ENCODE assay signal across 2 cellular contexts in the genomic region with DNA sequence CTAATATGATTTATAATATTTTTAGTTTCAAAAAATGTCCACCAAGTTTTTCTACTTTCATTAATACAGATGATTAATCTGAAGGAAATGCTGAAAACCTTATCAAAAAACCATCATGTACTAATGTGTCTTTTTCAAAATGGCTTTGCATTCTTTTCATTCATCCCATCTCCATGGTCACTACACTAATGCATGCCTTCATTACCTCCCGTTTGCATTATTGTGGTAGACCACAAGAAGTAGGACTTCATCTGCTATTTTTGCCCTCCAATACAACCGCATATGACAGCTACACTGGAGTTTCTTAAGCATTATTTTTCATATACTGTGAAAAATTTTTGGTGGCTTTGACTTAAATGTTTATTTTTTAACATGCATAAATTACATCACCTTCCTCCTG.
TF ChIP-seq lines count a peak whose summit lies in the region.

No MANE protein-coding gene starts in this region.

TF ChIP-seq in SK-N-SH treated with all-trans-retinoic acid at 6 μM for 48 hours, 23 proteins besides CTCF, POLR2A, EP300 and RAD21:
- TF ChIP-seq, protein P1, sequence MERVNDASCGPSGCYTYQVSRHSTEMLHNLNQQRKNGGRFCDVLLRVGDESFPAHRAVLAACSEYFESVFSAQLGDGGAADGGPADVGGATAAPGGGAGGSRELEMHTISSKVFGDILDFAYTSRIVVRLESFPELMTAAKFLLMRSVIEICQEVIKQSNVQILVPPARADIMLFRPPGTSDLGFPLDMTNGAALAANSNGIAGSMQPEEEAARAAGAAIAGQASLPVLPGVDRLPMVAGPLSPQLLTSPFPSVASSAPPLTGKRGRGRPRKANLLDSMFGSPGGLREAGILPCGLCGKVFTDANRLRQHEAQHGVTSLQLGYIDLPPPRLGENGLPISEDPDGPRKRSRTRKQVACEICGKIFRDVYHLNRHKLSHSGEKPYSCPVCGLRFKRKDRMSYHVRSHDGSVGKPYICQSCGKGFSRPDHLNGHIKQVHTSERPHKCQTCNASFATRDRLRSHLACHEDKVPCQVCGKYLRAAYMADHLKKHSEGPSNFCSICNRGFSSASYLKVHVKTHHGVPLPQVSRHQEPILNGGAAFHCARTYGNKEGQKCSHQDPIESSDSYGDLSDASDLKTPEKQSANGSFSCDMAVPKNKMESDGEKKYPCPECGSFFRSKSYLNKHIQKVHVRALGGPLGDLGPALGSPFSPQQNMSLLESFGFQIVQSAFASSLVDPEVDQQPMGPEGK (CRISPR knock-in tag; IDR thresholded peaks at IDR 0.05; ENCODE audit: borderline replicate concordance): peak; percentile 31; the same call in 1 of the 2 replicates
- TF ChIP-seq, protein P2, sequence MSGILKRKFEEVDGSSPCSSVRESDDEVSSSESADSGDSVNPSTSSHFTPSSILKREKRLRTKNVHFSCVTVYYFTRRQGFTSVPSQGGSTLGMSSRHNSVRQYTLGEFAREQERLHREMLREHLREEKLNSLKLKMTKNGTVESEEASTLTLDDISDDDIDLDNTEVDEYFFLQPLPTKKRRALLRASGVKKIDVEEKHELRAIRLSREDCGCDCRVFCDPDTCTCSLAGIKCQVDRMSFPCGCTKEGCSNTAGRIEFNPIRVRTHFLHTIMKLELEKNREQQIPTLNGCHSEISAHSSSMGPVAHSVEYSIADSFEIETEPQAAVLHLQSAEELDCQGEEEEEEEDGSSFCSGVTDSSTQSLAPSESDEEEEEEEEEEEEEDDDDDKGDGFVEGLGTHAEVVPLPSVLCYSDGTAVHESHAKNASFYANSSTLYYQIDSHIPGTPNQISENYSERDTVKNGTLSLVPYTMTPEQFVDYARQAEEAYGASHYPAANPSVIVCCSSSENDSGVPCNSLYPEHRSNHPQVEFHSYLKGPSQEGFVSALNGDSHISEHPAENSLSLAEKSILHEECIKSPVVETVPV (CRISPR knock-in tag; IDR thresholded peaks at IDR 0.05): no peak
- TF ChIP-seq ISL1 (CRISPR knock-in tag; IDR thresholded peaks at IDR 0.05): peak; percentile 86

TF ChIP-seq in SK-N-SH, 30 proteins besides CTCF, POLR2A, EP300 and RAD21 (continued from another document):
- TF ChIP-seq, protein P3, sequence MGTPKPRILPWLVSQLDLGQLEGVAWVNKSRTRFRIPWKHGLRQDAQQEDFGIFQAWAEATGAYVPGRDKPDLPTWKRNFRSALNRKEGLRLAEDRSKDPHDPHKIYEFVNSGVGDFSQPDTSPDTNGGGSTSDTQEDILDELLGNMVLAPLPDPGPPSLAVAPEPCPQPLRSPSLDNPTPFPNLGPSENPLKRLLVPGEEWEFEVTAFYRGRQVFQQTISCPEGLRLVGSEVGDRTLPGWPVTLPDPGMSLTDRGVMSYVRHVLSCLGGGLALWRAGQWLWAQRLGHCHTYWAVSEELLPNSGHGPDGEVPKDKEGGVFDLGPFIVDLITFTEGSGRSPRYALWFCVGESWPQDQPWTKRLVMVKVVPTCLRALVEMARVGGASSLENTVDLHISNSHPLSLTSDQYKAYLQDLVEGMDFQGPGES (IDR thresholded peaks at IDR 0.05; ENCODE audit: low read depth, low read length): no peak
TF ChIP-seq in SK-N-SH: peak in this region for 0.
